ENCODE assay signal across 12 cellular contexts in the genomic region with DNA sequence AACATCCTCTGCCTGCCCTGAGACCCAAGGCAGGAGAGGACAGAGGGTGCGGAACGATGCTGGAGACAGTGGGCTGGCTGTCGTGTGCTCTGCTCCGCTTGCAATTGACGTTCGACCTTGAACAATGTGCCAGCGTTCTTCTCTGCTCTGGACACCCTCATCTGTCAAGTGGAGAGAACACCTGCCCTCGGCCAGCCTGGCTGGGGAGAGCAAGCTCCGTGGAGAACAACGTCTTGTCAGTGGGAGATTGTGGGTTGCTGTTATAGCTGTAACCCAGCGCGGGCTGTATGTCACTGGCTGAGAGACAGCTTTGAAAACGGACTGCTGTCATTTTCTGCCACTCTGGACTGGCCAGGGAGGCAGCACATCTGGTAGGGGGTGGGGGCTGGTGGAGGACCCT. TPM values are rescaled to one million over a fixed set of nuclear protein-coding genes. Genes with fewer than 3 reads are reported as not detected.
DNase-seq lines count a peak whose midpoint lies in the region; ATAC-seq and TF ChIP-seq lines count a peak whose summit lies in the region.
"Had no signal": no experiment of that assay in that cellular context is flagged by ENCODE, and none has a peak within 500 bp of the region (broad histone marks: within the 10 kb centered on the region; RNA-seq: fewer than 3 reads in every experiment).

No MANE protein-coding gene starts in this region.

- no peaks in the 10 kb centered on the region for H3K79me2 ChIP-seq in parathyroid adenoma

- no peak overlapping the region for H3K9ac ChIP-seq in parathyroid adenoma

- no peaks in the 10 kb centered on the region for H3K4me1 Mint-ChIP-seq in activated naive CD8-positive, alpha-beta T cell treated with anti-CD3 and anti-CD28 coated beads, Interleukin-2, amount 50 U/mL, for 24 hours
- H3K4me1 Mint-ChIP-seq: stimulated activated memory B cell treated with anti-CD40 and anti-IgM and Interleukin-4, amounts not matched to agents 10 μg/mL and 1 μg/mL and 100 μg/mL, for 72 hours had no signal

- H3K27ac ChIP-seq in cardiac muscle cell (peak overlapping the region; percentile 72), parathyroid adenoma (peak overlapping the region; percentile 66)

- H3K36me3 Mint-ChIP-seq in activated naive CD8-positive, alpha-beta T cell treated with anti-CD3 and anti-CD28 coated beads, Interleukin-2, amount 50 U/mL, for 24 hours (ENCODE audit: low read depth): no peaks in the 10 kb centered on the region
- H3K36me3 Mint-ChIP-seq: stimulated activated memory B cell treated with anti-CD40 and anti-IgM and Interleukin-4, amounts not matched to agents 10 μg/mL and 1 μg/mL and 100 μg/mL, for 72 hours had no signal

- H3K4me3 ChIP-seq in cardiac muscle cell: no peak overlapping the region
- H3K4me3 ChIP-seq in parathyroid adenoma (ENCODE audit: low read depth, low read length): no peak overlapping the region

- H3K27me3 ChIP-seq in cardiac muscle cell (no peaks in the 10 kb centered on the region), parathyroid adenoma (ENCODE audit: control insufficient read depth, insufficient read depth, low read length) (no peaks in the 10 kb centered on the region)

- H3K27ac Mint-ChIP-seq in activated naive CD8-positive, alpha-beta T cell treated with anti-CD3 and anti-CD28 coated beads, Interleukin-2, amount 50 U/mL, for 24 hours: no peak overlapping the region
- H3K27ac Mint-ChIP-seq: effector memory CD8-positive, alpha-beta T cell; stimulated activated memory B cell treated with anti-CD40 and anti-IgM and Interleukin-4, amounts not matched to agents 10 μg/mL and 1 μg/mL and 100 μg/mL, for 72 hours had no signal

- H3K9me3 ChIP-seq in cardiac muscle cell (ENCODE audit: low read depth) (no peaks in the 10 kb centered on the region), parathyroid adenoma (ENCODE audit: control insufficient read depth, low read length) (no peaks in the 10 kb centered on the region)

- DNase-seq in COLO668 (lab: John Stamatoyannopoulos, UW; ENCODE audit: unreplicated experiment): peak; percentile 73
- peak; percentile 62 to 83 for DNase-seq in NCI-H524 (lab: John Stamatoyannopoulos, UW)
- DNase-seq in cardiac muscle cell (ENCODE audit: low read depth in 1 of 2, low spot score in 1 of 2): peak in 1 of 2 donors; percentile 68
- no peak for DNase-seq in activated naive CD8-positive, alpha-beta T cell treated with anti-CD3 and anti-CD28 coated beads, Interleukin-2, amount 50 U/mL, for 24 hours
- DNase-seq in cerebellar nuclear complex (lab: John Stamatoyannopoulos, UW): no peak
- DNase-seq: effector memory CD8-positive, alpha-beta T cell; T-helper 9 cell had no signal

- H3K36me3 ChIP-seq in cardiac muscle cell (no peaks in the 10 kb centered on the region), parathyroid adenoma (ENCODE audit: control insufficient read depth, insufficient read depth, low read length) (no peaks in the 10 kb centered on the region)

- H3K9me3 Mint-ChIP-seq in activated naive CD8-positive, alpha-beta T cell treated with anti-CD3 and anti-CD28 coated beads, Interleukin-2, amount 50 U/mL, for 24 hours: no peaks in the 10 kb centered on the region
- H3K9me3 Mint-ChIP-seq: effector memory CD8-positive, alpha-beta T cell; stimulated activated memory B cell treated with anti-CD40 and anti-IgM and Interleukin-4, amounts not matched to agents 10 μg/mL and 1 μg/mL and 100 μg/mL, for 72 hours had no signal

- ATAC-seq in activated naive CD8-positive, alpha-beta T cell treated with anti-CD3 and anti-CD28 coated beads, Interleukin-2, amount 50 U/mL, for 24 hours: no peak
- ATAC-seq in GM19467 (IDR thresholded peaks at IDR 0.05; ENCODE audit: unreplicated experiment) (no peak), HG03095 (IDR thresholded peaks at IDR 0.05; ENCODE audit: unreplicated experiment) (no peak)
- ATAC-seq: effector memory CD8-positive, alpha-beta T cell had no signal

- peak overlapping the region; percentile 46 for H2AFZ ChIP-seq in parathyroid adenoma

- no peak overlapping the region for H3K4me2 ChIP-seq in parathyroid adenoma (ENCODE audit: low read length)

- no peaks in the 10 kb centered on the region for H3K27me3 Mint-ChIP-seq in activated naive CD8-positive, alpha-beta T cell treated with anti-CD3 and anti-CD28 coated beads, Interleukin-2, amount 50 U/mL, for 24 hours

- TF ChIP-seq CTCF in cardiac muscle cell (IDR thresholded peaks at IDR 0.05; ENCODE audit: low read depth, low read length) (no peak), parathyroid adenoma (IDR thresholded peaks at IDR 0.05) (no peak)

- H3K4me3 Mint-ChIP-seq in activated naive CD8-positive, alpha-beta T cell treated with anti-CD3 and anti-CD28 coated beads, Interleukin-2, amount 50 U/mL, for 24 hours: no peak overlapping the region
- H3K4me3 Mint-ChIP-seq: effector memory CD8-positive, alpha-beta T cell; stimulated activated memory B cell treated with anti-CD40 and anti-IgM and Interleukin-4, amounts not matched to agents 10 μg/mL and 1 μg/mL and 100 μg/mL, for 72 hours had no signal

- H3K4me1 ChIP-seq in cardiac muscle cell (ENCODE audit: low read depth): peaks cover 69% of the 10 kb centered on the region
- H3K4me1 ChIP-seq in parathyroid adenoma: peaks cover 15% of the 10 kb centered on the region

RNA-seq across cellular contexts. Expression of a gene that starts 14.7 kb away (rescaled TPM):
- 1.3 and 2.9 TPM in 2 replicates for total RNA-seq in cardiac muscle cell
- polyA plus RNA-seq in cardiac muscle cell: 1.1 and 2.2 TPM in 2 replicates
- total RNA-seq: H4 had no signal

Comparison
In these comparisons a context has a peak if more than half of its experiments do, and no peak if none do; other contexts are left out.
1. DNase-seq: peak in COLO668 (single experiment) and NCI-H524 (2 of 2); none in activated naive CD8-positive, alpha-beta T cell treated with anti-CD3 and anti-CD28 coated beads, Interleukin-2, amount 50 U/mL, for 24 hours (single experiment) and cerebellar nuclear complex (0 of 2).